Comparison of ENCODE assay signal across 19 cellular contexts in genomic region chr10:1577371-1577770, GRCh38.
DNase-seq lines count a peak whose midpoint lies in the region; ATAC-seq and TF ChIP-seq lines count a peak whose summit lies in the region.
"Had no signal": no experiment of that assay in that cellular context is flagged by ENCODE, and none has a peak within 500 bp of the region (broad histone marks: within the 10 kb centered on the region; RNA-seq: fewer than 3 reads in every experiment).

No MANE protein-coding gene starts in this region.

- H3K9me3 Mint-ChIP-seq in IgD-negative memory B cell, result no peaks in the 10 kb centered on the region
- no peaks in the 10 kb centered on the region for H3K9me3 Mint-ChIP-seq in stimulated activated naive CD8-positive, alpha-beta T cell treated with anti-CD3 and anti-CD28 coated beads, Interleukin-15, amount 100 ng/mL, for 72 hours
- H3K9me3 Mint-ChIP-seq: CD8-positive, alpha-beta T cell had no signal

- peaks cover 28% of the 10 kb centered on the region; the same call in 1 of the 2 replicates for H3F3A ChIP-seq in SU-DHL-6 (ENCODE audit: insufficient read depth)

- H4K20me1 ChIP-seq in SU-DHL-6 (ENCODE audit: low read depth, low read length), result no peaks in the 10 kb centered on the region

- no peaks in the 10 kb centered on the region for H3K9me3 ChIP-seq in SU-DHL-6 (ENCODE audit: insufficient read depth, low read length)
- no peaks in the 10 kb centered on the region for H3K9me3 ChIP-seq in tibial artery
- H3K9me3 ChIP-seq: SK-N-SH had no signal

- H2AFZ ChIP-seq in SU-DHL-6 (ENCODE audit: low read depth, low read length, severe bottlenecking), result no peak overlapping the region
- H2AFZ ChIP-seq: GM23248, PC-9 had no signal

- no peaks in the 10 kb centered on the region for H3K79me2 ChIP-seq in SU-DHL-6 (ENCODE audit: insufficient read depth, low read length)

- H3K4me3 ChIP-seq in SU-DHL-6 (ENCODE audit: insufficient read depth, low read length, poor library complexity, severe bottlenecking), result no peak overlapping the region
- H3K4me3 ChIP-seq in tibial artery, result no peak overlapping the region
- H3K4me3 ChIP-seq: GM23248, PC-9 had no signal

- H3K4me1 Mint-ChIP-seq in IgD-negative memory B cell, result peaks cover 11 to 30% (median 29%) of the 10 kb centered on the region in 3 donors
- H3K4me1 Mint-ChIP-seq in stimulated activated naive CD8-positive, alpha-beta T cell treated with anti-CD3 and anti-CD28 coated beads, Interleukin-15, amount 100 ng/mL, for 72 hours, result no peaks in the 10 kb centered on the region

- DNase-seq in mesenteric fat pad (ENCODE audit: low spot score) (peak; percentile 39), tibial artery (peak; percentile 18 to 56), iPS-NIHi11 (ENCODE audit: low spot score) (no peak)
- no peak for DNase-seq in stimulated activated naive CD8-positive, alpha-beta T cell treated with anti-CD3 and anti-CD28 coated beads, Interleukin-15, amount 100 ng/mL, for 72 hours
- no peak for DNase-seq in activated naive CD4-positive, alpha-beta T cell treated with Interleukin-2 at 50 U/mL for 16 hours
- DNase-seq: AML-193; CD8-positive, alpha-beta T cell; DMS79; GM23248; HCEC 1CT; Kasumi-1; NCI-H1417 treated with DMSO at 0.1 percent for 48 hours; NCI-H2029; NCI-H774; PC-9; SHP77; SK-N-SH had no signal

- no peaks in the 10 kb centered on the region for H3K4me1 ChIP-seq in tibial artery

- peak overlapping the region; percentile 4; the same call in 1 of the 2 replicates for H3K9ac ChIP-seq in SU-DHL-6 (ENCODE audit: low read length)
- H3K9ac ChIP-seq: GM23248, SK-N-SH had no signal

- H3K9me2 ChIP-seq in SU-DHL-6 (replicated peaks; ENCODE audit: insufficient read depth, low read length), result no peaks in the 10 kb centered on the region
- H3K9me2 ChIP-seq: SK-N-SH had no signal

- H3K4me2 ChIP-seq in SU-DHL-6 (ENCODE audit: low read depth, low read length, poor library complexity, severe bottlenecking), result peak overlapping the region; percentile 5
- H3K4me2 ChIP-seq: PC-9, SK-N-SH had no signal

- H3K27me3 ChIP-seq in SU-DHL-6 (ENCODE audit: low read length), result no peaks in the 10 kb centered on the region
- peaks cover 0 to 10% of the 10 kb centered on the region in 2 donors for H3K27me3 ChIP-seq in tibial artery

- no peak for ATAC-seq in stimulated activated naive CD8-positive, alpha-beta T cell treated with anti-CD3 and anti-CD28 coated beads, Interleukin-15, amount 100 ng/mL, for 72 hours
- ATAC-seq: CD8-positive, alpha-beta T cell had no signal

- intact Hi-C loops in tibial artery (cut with DNase I; ENCODE audit: low total_unique reads), result no loop called here

- peak overlapping the region in 1 of 4 donors; percentile 53 for H3K4me3 Mint-ChIP-seq in IgD-negative memory B cell
- no peak overlapping the region for H3K4me3 Mint-ChIP-seq in stimulated activated naive CD8-positive, alpha-beta T cell treated with anti-CD3 and anti-CD28 coated beads, Interleukin-15, amount 100 ng/mL, for 72 hours
- H3K4me3 Mint-ChIP-seq: CD8-positive, alpha-beta T cell had no signal

- H3K27me3 Mint-ChIP-seq in IgD-negative memory B cell, result peaks cover 10% of the 10 kb centered on the region
- peaks cover 10% of the 10 kb centered on the region for H3K27me3 Mint-ChIP-seq in stimulated activated naive CD8-positive, alpha-beta T cell treated with anti-CD3 and anti-CD28 coated beads, Interleukin-15, amount 100 ng/mL, for 72 hours

- H3K27ac ChIP-seq in SU-DHL-6 (ENCODE audit: low read depth, low read length), result peak overlapping the region; percentile 80
- H3K27ac ChIP-seq in tibial artery, result no peak overlapping the region
- H3K27ac ChIP-seq: GM23248, PC-9 had no signal

- TF ChIP-seq CTCF in SU-DHL-6 (IDR thresholded peaks at IDR 0.05; ENCODE audit: insufficient read depth, low read length, poor library complexity, severe bottlenecking) (no peak), tibial artery (IDR thresholded peaks at IDR 0.05) (no peak)

- peak overlapping the region in 2 of 3 donors; percentile 1 to 15 for H3K27ac Mint-ChIP-seq in IgD-negative memory B cell
- H3K27ac Mint-ChIP-seq in stimulated activated naive CD8-positive, alpha-beta T cell treated with anti-CD3 and anti-CD28 coated beads, Interleukin-15, amount 100 ng/mL, for 72 hours, result no peak overlapping the region
- H3K27ac Mint-ChIP-seq: CD8-positive, alpha-beta T cell had no signal

- H3K36me3 ChIP-seq in SU-DHL-6 (ENCODE audit: low read length), result no peaks in the 10 kb centered on the region
- H3K36me3 ChIP-seq in tibial artery, result no peaks in the 10 kb centered on the region

- no peaks in the 10 kb centered on the region for H3K36me3 Mint-ChIP-seq in IgD-negative memory B cell
- H3K36me3 Mint-ChIP-seq: CD8-positive, alpha-beta T cell had no signal

Comparison
In these comparisons a context has a peak if more than half of its experiments do, and no peak if none do; other contexts are left out.
1. H3K27ac Mint-ChIP-seq: peak in IgD-negative memory B cell (2 of 3); none in stimulated activated naive CD8-positive, alpha-beta T cell treated with anti-CD3 and anti-CD28 coated beads, Interleukin-15, amount 100 ng/mL, for 72 hours (0 of 2).
2. DNase-seq: peak in mesenteric fat pad (single experiment) and tibial artery (2 of 2); none in stimulated activated naive CD8-positive, alpha-beta T cell treated with anti-CD3 and anti-CD28 coated beads, Interleukin-15, amount 100 ng/mL, for 72 hours (0 of 2), iPS-NIHi11 (single experiment) and activated naive CD4-positive, alpha-beta T cell treated with Interleukin-2 at 50 U/mL for 16 hours (single experiment).